Comparison of ENCODE assay signal across 10 cellular contexts in genomic region chr2:227326783-227327182, GRCh38. TPM values are rescaled to one million over a fixed set of nuclear protein-coding genes. Genes with fewer than 3 reads are reported as not detected.
DNase-seq lines count a peak whose midpoint lies in the region; ATAC-seq, FAIRE-seq and TF ChIP-seq lines count a peak whose summit lies in the region.
"Had no signal": no experiment of that assay in that cellular context is flagged by ENCODE, and none has a peak within 500 bp of the region (broad histone marks: within the 10 kb centered on the region; RNA-seq: fewer than 3 reads in every experiment).

No MANE protein-coding gene starts in this region.

- H3K36me3 ChIP-seq in Caco-2 (ENCODE audit: control insufficient read depth, insufficient read depth, low read length): no peaks in the 10 kb centered on the region
- H3K36me3 ChIP-seq in K562 (ENCODE audit: control insufficient read depth, insufficient read depth, low read length): peaks cover 26% of the 10 kb centered on the region
- peaks cover 7% of the 10 kb centered on the region for H3K36me3 ChIP-seq in effector memory CD4-positive, alpha-beta T cell (ENCODE audit: control insufficient read depth, insufficient read depth, low read length)

- no peaks in the 10 kb centered on the region for H3K27me3 Mint-ChIP-seq in Caco-2 (ENCODE audit: insufficient read depth, unreplicated experiment)
- H3K27me3 Mint-ChIP-seq in IgD-negative memory B cell: no peaks in the 10 kb centered on the region
- H3K27me3 Mint-ChIP-seq in naive thymus-derived CD8-positive, alpha-beta T cell: peaks cover 0 to 7% (median 0%) of the 10 kb centered on the region in 5 donors

- no peak overlapping the region for H3K27ac Mint-ChIP-seq in Caco-2 (ENCODE audit: unreplicated experiment)
- H3K27ac Mint-ChIP-seq in IgD-negative memory B cell: peak overlapping the region in 2 of 3 donors; percentile 76 to 98
- peak overlapping the region in 2 of 10 donors; percentile 20 to 89 for H3K27ac Mint-ChIP-seq in naive thymus-derived CD8-positive, alpha-beta T cell

- TF ChIP-seq RAD21 in K562 (CRISPR knock-in tag; conservative IDR thresholded peaks at IDR 0.05 in 1 of 2, IDR thresholded peaks at IDR 0.05 in 1 of 2): no peak

- H3K36me3 Mint-ChIP-seq in Caco-2 (ENCODE audit: insufficient read depth, unreplicated experiment) (peaks cover 44% of the 10 kb centered on the region), IgD-negative memory B cell (peaks cover 4% of the 10 kb centered on the region)
- H3K36me3 Mint-ChIP-seq in naive thymus-derived CD8-positive, alpha-beta T cell: peaks cover 0 to 26% (median 0%) of the 10 kb centered on the region in 3 donors

- intact Hi-C loops in Caco-2 (cut with micrococcal nuclease; ENCODE audit: unreplicated experiment): loop anchor here (10.0 kb wide), 1 partner anchor 162 kb away; the partner anchor contains the start of genes COL4A3 and COL4A4
- intact Hi-C loops in K562 (cut with micrococcal nuclease): loop anchor here (10.0 kb wide), 1 partner anchor 192 kb away; no protein-coding TSS in a partner anchor

- no peak overlapping the region for H3K27ac ChIP-seq in K562 (ENCODE audit: extremely low read depth, low read depth, low read length)
- H3K27ac ChIP-seq in effector memory CD4-positive, alpha-beta T cell (ENCODE audit: insufficient read depth, low read length, poor library complexity, severe bottlenecking): no peak overlapping the region

- WGBS in K562 (ENCODE audit: insufficient coverage, low coverage, missing lambda C conversion rate): 53% methylated on average over 6 of the region's 6 CpGs

- H2AFZ ChIP-seq in K562 (ENCODE audit: low read depth, low read length): no peak overlapping the region

- H3K9ac ChIP-seq in K562 (ENCODE audit: insufficient read depth in 1 of 2, low read depth in 2 of 2, low read length in 2 of 2): peak overlapping the region in 1 of 2 experiments; percentile 78; a peak in 2 of 4 replicates

- H3K27me3 ChIP-seq in Caco-2 (replicated peaks; ENCODE audit: control insufficient read depth, insufficient read depth, low read length): no peaks in the 10 kb centered on the region
- no peaks in the 10 kb centered on the region for H3K27me3 ChIP-seq in K562 (ENCODE audit: control insufficient read depth in 2 of 2, insufficient read depth in 2 of 2, low read length in 2 of 2)
- no peaks in the 10 kb centered on the region for H3K27me3 ChIP-seq in effector memory CD4-positive, alpha-beta T cell (replicated peaks; ENCODE audit: control insufficient read depth, insufficient read depth, low read length, poor library complexity, severe bottlenecking)

- TF ChIP-seq EP300 in K562 (IDR thresholded peaks at IDR 0.05; ENCODE audit: low read length): no peak

- H3K9me3 Mint-ChIP-seq in Caco-2 (ENCODE audit: unreplicated experiment) (peaks cover 20% of the 10 kb centered on the region), IgD-negative memory B cell (peaks cover 0 to 3% (median 0%) of the 10 kb centered on the region in 3 donors)
- H3K9me3 Mint-ChIP-seq in naive thymus-derived CD8-positive, alpha-beta T cell: peaks cover 0 to 2% (median 0%) of the 10 kb centered on the region in 9 donors

- H3K9me1 ChIP-seq in K562 (ENCODE audit: control insufficient read depth, insufficient read depth, low read length): no peaks in the 10 kb centered on the region

- peaks cover 40% of the 10 kb centered on the region for H3K79me2 ChIP-seq in K562 (ENCODE audit: control insufficient read depth, insufficient read depth, low read length)

- POLR2A ChIA-PET in Caco-2 (lab: Charles Lee): no interaction called here
- POLR2A ChIA-PET in K562 (lab: Yijun Ruan, JAX): interaction anchor here (1.5 kb wide), 1 partner anchor 10 kb away, joined by 4 read pairs; no protein-coding TSS in a partner anchor
- POLR2A ChIA-PET in naive thymus-derived CD8-positive, alpha-beta T cell (lab: Charles Lee): no interaction called here

- H3K4me2 ChIP-seq in K562 (ENCODE audit: insufficient read depth, low read length): peak overlapping the region; percentile 76

- TF ChIP-seq CTCF in Caco-2 (IDR thresholded peaks at IDR 0.05; ENCODE audit: insufficient read depth in 1 of 2, low read depth in 1 of 2, low read length in 1 of 2, severe bottlenecking in 1 of 2, unreplicated experiment in 1 of 2) (no peak), K562 (IDR thresholded peaks at IDR 0.05 in 2 of 3, conservative IDR thresholded peaks at IDR 0.05 in 1 of 3; ENCODE audit: insufficient read depth in 2 of 3, low read depth in 1 of 3, low read length in 3 of 3) (no peak)

- BruUV-seq in Caco-2 (replicated peaks; lab: Mats Ljungman, UMichigan): no TSS peak
- no TSS peak for BruUV-seq in K562 (replicated peaks; lab: Mats Ljungman, UMichigan)

- DNase-seq in Caco-2 (no peak), K562 (ENCODE audit: extremely low read depth in 1 of 4, low spot score in 3 of 4) (no peak), HTR-8/SVneo (ENCODE audit: insufficient read length, low spot score) (no peak)
- no peak for DNase-seq in naive thymus-derived CD8-positive, alpha-beta T cell
- no peak for DNase-seq in effector memory CD4-positive, alpha-beta T cell
- DNase-seq: head of caudate nucleus, nucleus accumbens had no signal

- H3K4me1 Mint-ChIP-seq in Caco-2 (ENCODE audit: low read depth, unreplicated experiment): no peaks in the 10 kb centered on the region
- H3K4me1 Mint-ChIP-seq in IgD-negative memory B cell: peaks cover 17 to 36% (median 28%) of the 10 kb centered on the region in 3 donors
- peaks cover 6 to 64% (median 50%) of the 10 kb centered on the region in 4 donors for H3K4me1 Mint-ChIP-seq in naive thymus-derived CD8-positive, alpha-beta T cell

- H3K9me3 ChIP-seq in Caco-2: peaks cover 10% of the 10 kb centered on the region; the same call in 1 of the 2 replicates
- peaks cover 6% of the 10 kb centered on the region; the same call in 1 of the 2 replicates for H3K9me3 ChIP-seq in K562 (replicated peaks; ENCODE audit: control insufficient read depth, insufficient read depth, low read depth, low read length)
- no peaks in the 10 kb centered on the region for H3K9me3 ChIP-seq in effector memory CD4-positive, alpha-beta T cell (ENCODE audit: control insufficient read depth, low read length)

- ATAC-seq in K562: no peak
- ATAC-seq in naive thymus-derived CD8-positive, alpha-beta T cell: no peak
- ATAC-seq in GM18519 (IDR thresholded peaks at IDR 0.05; ENCODE audit: low FRiP score, unreplicated experiment): no peak
- ATAC-seq in GM21619 (IDR thresholded peaks at IDR 0.05; ENCODE audit: unreplicated experiment): no peak

- H3K4me3 Mint-ChIP-seq in Caco-2 (ENCODE audit: unreplicated experiment) (peak overlapping the region; percentile 80), IgD-negative memory B cell (peak overlapping the region; percentile 94 to 98 (median 98))
- peak overlapping the region in 9 of 10 donors; percentile 41 to 98 (median 93) for H3K4me3 Mint-ChIP-seq in naive thymus-derived CD8-positive, alpha-beta T cell

- TF ChIP-seq POLR2A in K562 (conservative IDR thresholded peaks at IDR 0.05): no peak

- peaks cover 12% of the 10 kb centered on the region; the same call in 1 of the 2 replicates for H3K4me1 ChIP-seq in Caco-2
- peaks cover 3 to 7% of the 10 kb centered on the region in 2 experiments; a peak in 2 of 5 replicates for H3K4me1 ChIP-seq in K562 (replicated peaks in 1 of 2; ENCODE audit: control insufficient read depth in 2 of 2, insufficient read depth in 2 of 2, low read length in 2 of 2)
- peaks cover 7% of the 10 kb centered on the region for H3K4me1 ChIP-seq in effector memory CD4-positive, alpha-beta T cell (ENCODE audit: control insufficient read depth, insufficient read depth, low read length, poor library complexity, severe bottlenecking)

- in situ Hi-C loops in K562 (cut with MboI): no loop called here

- CTCF ChIA-PET in Caco-2 (lab: Charles Lee): no interaction called here
- CTCF ChIA-PET in K562 (lab: Yijun Ruan, JAX; ENCODE audit: low intra/inter-chr PET ratio): no interaction called here

- H3K4me3 ChIP-seq in Caco-2 (ENCODE audit: low read depth, low read length) (peak overlapping the region; percentile 71), K562 (peak overlapping the region; percentile 76)
- H3K4me3 ChIP-seq in effector memory CD4-positive, alpha-beta T cell (ENCODE audit: insufficient read depth, low read depth, low read length, poor library complexity, severe bottlenecking): no peak overlapping the region

- FAIRE-seq in K562 (lab: Jason Lieb, UNC) (no peak), HTR-8/SVneo (lab: Jason Lieb, UNC) (no peak)

- no peaks in the 10 kb centered on the region for H4K20me1 ChIP-seq in K562 (replicated peaks; ENCODE audit: control insufficient read depth, insufficient read depth, low read length)

RNA-seq across cellular contexts. Expression of gene MFF, which starts 1.7 kb away (rescaled TPM):
- total RNA-seq in Caco-2 (2022) (161 TPM in 2 replicates), K562 (2014; rRNA removed) (66.9 and 75.4 TPM in 2 replicates), K562 (2014; rRNA removed; fragmentation: Illumina TruSeq; extraction: Trizol) (62.2 and 71.9 TPM in 2 replicates), K562 (2015; rRNA removed; fragmentation: Illumina TruSeq; extraction: Trizol) (71.3 and 73.7 TPM in 2 replicates), K562 (2021) (47.0 and 49.4 TPM in 2 replicates)
- polyA plus RNA-seq in IgD-negative memory B cell (139 TPM), K562 (2011; rRNA removed) (44.1 and 51.5 TPM in 2 replicates), K562 (2014; fragmentation: Illumina TruSeq; extraction: Trizol) (53.0 and 58.5 TPM in 2 replicates), K562 (2014; fragmentation: Nextera tagmentation; extraction: Ambion mirVana) (10 to 100 TPM in 1 of 2 experiments, 1 to 10 TPM in 1; 9.4 to 12.6 TPM), K562 (2014; rRNA removed) (45.9 and 55.7 TPM in 2 replicates)
- total RNA-seq in K562 (2011; cell fraction: chromatin; rRNA removed; ENCODE audit: low replicate concordance): 15.5 and 39.8 TPM in 2 replicates
- total RNA-seq in K562 (2011; cell fraction: nucleolus; rRNA removed): 10.3 and 13.2 TPM in 2 replicates
- total RNA-seq in K562 (2011; cell fraction: nucleoplasm; rRNA removed): 18.8 and 33.6 TPM in 2 replicates
- polyA plus RNA-seq in K562 (2011; cell fraction: cytosol; rRNA removed): 18.0 and 28.2 TPM in 2 replicates
- polyA plus RNA-seq in K562 (2011; cell fraction: nucleus; rRNA removed): 31.1 and 36.6 TPM in 2 replicates
- polyA plus RNA-seq in K562 (2012): 47.1 and 50.3 TPM in 2 replicates
- polyA minus RNA-seq in K562 (2011; rRNA and poly(A)+ RNA removed): 56.3 and 58.1 TPM in 2 replicates
- 31.3 and 35.4 TPM in 2 replicates for polyA minus RNA-seq in K562 (2011; cell fraction: cytosol; rRNA and poly(A)+ RNA removed)
- 33.9 and 58.3 TPM in 2 replicates for polyA minus RNA-seq in K562 (2011; cell fraction: nucleus; rRNA and poly(A)+ RNA removed)
- 10 to 100 TPM; 61.6 to 66.3 TPM for total RNA-seq in naive thymus-derived CD8-positive, alpha-beta T cell
- 100 to 1,000 TPM; 124 to 141 (median 134) TPM for polyA plus RNA-seq in naive thymus-derived CD8-positive, alpha-beta T cell

RNA-seq across cellular contexts. Expression of gene TM4SF20, which starts 52.3 kb away (rescaled TPM):
- 0.20 and 0.28 TPM in 2 replicates for total RNA-seq in Caco-2 (2022)
- polyA plus RNA-seq in IgD-negative memory B cell: not detected
- total RNA-seq in K562 (2011; cell fraction: chromatin; rRNA removed; ENCODE audit: low replicate concordance): not detected in 2 replicates
- not detected in 2 replicates for total RNA-seq in K562 (2011; cell fraction: nucleolus; rRNA removed)
- total RNA-seq in K562 (2011; cell fraction: nucleoplasm; rRNA removed): not detected in 2 replicates
- not detected in 2 replicates for total RNA-seq in K562 (2014; rRNA removed)
- not detected in 2 replicates for total RNA-seq in K562 (2014; rRNA removed; fragmentation: Illumina TruSeq; extraction: Trizol)
- not detected in 2 replicates for total RNA-seq in K562 (2015; rRNA removed; fragmentation: Illumina TruSeq; extraction: Trizol)
- not detected in 2 replicates for total RNA-seq in K562 (2021)
- not detected in 2 replicates for polyA plus RNA-seq in K562 (2011; rRNA removed)
- not detected in 2 replicates for polyA plus RNA-seq in K562 (2011; cell fraction: cytosol; rRNA removed)
- not detected in 2 replicates for polyA plus RNA-seq in K562 (2011; cell fraction: nucleus; rRNA removed)
- not detected in 2 replicates for polyA plus RNA-seq in K562 (2012)
- polyA plus RNA-seq in K562 (2014; fragmentation: Illumina TruSeq; extraction: Trizol): not detected in 2 replicates
- not detected for polyA plus RNA-seq in K562 (2014; fragmentation: Nextera tagmentation; extraction: Ambion mirVana)
- not detected in 2 replicates for polyA plus RNA-seq in K562 (2014; rRNA removed)
- polyA minus RNA-seq in K562 (2011; rRNA and poly(A)+ RNA removed): not detected in 2 replicates
- polyA minus RNA-seq in K562 (2011; cell fraction: cytosol; rRNA and poly(A)+ RNA removed): not detected in 2 replicates
- not detected in 2 replicates for polyA minus RNA-seq in K562 (2011; cell fraction: nucleus; rRNA and poly(A)+ RNA removed)
- total RNA-seq in naive thymus-derived CD8-positive, alpha-beta T cell: not detected
- not detected for polyA plus RNA-seq in naive thymus-derived CD8-positive, alpha-beta T cell
